1 cellular context compared by ENCODE assay signal in the genomic region with DNA sequence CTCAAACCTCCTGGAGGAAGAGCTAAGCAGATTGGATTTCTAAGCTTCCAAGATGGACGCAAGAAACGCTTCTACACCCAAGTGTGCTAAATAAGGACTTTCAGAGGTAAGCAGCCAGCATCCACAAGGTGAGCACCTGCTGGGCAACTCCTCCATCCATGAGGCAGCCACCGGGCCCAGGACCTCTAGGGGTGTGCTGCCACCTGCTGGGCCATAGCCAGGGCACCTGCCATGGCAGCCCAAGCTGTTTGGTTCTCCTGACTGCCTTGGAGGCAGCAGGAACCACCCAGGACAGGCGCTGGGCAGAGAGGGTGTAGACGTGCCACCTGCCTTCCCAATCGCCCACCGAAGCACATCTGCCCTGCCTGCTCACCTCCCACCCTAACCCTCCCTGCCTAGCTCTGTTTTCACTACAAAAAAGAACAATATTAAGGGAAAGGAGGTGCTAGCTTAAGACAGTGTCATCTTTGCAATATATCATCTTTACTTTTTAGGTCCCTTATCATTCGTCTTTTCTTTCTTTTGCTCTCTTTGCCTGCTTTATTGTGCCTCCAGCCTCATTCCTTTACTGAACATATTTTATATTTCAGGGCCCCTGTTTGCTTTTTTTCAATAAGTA.
TF ChIP-seq lines count a peak whose summit lies in the region.

No MANE protein-coding gene starts in this region.

TF ChIP-seq in GM23338, 12 proteins besides CTCF, POLR2A, EP300 and RAD21 (continued from another document):
- TF ChIP-seq, protein P1, sequence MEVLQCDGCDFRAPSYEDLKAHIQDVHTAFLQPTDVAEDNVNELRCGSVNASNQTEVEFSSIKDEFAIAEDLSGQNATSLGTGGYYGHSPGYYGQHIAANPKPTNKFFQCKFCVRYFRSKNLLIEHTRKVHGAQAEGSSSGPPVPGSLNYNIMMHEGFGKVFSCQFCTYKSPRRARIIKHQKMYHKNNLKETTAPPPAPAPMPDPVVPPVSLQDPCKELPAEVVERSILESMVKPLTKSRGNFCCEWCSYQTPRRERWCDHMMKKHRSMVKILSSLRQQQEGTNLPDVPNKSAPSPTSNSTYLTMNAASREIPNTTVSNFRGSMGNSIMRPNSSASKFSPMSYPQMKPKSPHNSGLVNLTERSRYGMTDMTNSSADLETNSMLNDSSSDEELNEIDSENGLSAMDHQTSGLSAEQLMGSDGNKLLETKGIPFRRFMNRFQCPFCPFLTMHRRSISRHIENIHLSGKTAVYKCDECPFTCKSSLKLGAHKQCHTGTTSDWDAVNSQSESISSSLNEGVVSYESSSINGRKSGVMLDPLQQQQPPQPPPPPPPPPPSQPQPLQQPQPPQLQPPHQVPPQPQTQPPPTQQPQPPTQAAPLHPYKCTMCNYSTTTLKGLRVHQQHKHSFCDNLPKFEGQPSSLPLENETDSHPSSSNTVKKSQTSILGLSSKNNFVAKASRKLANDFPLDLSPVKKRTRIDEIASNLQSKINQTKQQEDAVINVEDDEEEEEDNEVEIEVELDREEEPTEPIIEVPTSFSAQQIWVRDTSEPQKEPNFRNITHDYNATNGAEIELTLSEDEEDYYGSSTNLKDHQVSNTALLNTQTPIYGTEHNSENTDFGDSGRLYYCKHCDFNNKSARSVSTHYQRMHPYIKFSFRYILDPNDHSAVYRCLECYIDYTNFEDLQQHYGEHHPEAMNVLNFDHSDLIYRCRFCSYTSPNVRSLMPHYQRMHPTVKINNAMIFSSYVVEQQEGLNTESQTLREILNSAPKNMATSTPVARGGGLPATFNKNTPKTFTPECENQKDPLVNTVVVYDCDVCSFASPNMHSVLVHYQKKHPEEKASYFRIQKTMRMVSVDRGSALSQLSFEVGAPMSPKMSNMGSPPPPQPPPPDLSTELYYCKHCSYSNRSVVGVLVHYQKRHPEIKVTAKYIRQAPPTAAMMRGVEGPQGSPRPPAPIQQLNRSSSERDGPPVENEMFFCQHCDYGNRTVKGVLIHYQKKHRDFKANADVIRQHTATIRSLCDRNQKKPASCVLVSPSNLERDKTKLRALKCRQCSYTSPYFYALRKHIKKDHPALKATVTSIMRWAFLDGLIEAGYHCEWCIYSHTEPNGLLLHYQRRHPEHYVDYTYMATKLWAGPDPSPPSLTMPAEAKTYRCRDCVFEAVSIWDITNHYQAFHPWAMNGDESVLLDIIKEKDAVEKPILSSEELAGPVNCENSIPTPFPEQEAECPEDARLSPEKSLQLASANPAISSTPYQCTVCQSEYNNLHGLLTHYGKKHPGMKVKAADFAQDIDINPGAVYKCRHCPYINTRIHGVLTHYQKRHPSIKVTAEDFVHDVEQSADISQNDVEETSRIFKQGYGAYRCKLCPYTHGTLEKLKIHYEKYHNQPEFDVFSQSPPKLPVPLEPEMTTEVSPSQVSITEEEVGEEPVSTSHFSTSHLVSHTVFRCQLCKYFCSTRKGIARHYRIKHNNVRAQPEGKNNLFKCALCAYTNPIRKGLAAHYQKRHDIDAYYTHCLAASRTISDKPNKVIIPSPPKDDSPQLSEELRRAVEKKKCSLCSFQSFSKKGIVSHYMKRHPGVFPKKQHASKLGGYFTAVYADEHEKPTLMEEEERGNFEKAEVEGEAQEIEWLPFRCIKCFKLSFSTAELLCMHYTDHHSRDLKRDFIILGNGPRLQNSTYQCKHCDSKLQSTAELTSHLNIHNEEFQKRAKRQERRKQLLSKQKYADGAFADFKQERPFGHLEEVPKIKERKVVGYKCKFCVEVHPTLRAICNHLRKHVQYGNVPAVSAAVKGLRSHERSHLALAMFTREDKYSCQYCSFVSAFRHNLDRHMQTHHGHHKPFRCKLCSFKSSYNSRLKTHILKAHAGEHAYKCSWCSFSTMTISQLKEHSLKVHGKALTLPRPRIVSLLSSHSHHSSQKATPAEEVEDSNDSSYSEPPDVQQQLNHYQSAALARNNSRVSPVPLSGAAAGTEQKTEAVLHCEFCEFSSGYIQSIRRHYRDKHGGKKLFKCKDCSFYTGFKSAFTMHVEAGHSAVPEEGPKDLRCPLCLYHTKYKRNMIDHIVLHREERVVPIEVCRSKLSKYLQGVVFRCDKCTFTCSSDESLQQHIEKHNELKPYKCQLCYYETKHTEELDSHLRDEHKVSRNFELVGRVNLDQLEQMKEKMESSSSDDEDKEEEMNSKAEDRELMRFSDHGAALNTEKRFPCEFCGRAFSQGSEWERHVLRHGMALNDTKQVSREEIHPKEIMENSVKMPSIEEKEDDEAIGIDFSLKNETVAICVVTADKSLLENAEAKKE (CRISPR knock-in tag; IDR thresholded peaks at IDR 0.05), result no peak
- TF ChIP-seq ZNF331 (CRISPR knock-in tag; IDR thresholded peaks at IDR 0.05; ENCODE audit: low read depth), result no peak
- TF ChIP-seq, protein P2, sequence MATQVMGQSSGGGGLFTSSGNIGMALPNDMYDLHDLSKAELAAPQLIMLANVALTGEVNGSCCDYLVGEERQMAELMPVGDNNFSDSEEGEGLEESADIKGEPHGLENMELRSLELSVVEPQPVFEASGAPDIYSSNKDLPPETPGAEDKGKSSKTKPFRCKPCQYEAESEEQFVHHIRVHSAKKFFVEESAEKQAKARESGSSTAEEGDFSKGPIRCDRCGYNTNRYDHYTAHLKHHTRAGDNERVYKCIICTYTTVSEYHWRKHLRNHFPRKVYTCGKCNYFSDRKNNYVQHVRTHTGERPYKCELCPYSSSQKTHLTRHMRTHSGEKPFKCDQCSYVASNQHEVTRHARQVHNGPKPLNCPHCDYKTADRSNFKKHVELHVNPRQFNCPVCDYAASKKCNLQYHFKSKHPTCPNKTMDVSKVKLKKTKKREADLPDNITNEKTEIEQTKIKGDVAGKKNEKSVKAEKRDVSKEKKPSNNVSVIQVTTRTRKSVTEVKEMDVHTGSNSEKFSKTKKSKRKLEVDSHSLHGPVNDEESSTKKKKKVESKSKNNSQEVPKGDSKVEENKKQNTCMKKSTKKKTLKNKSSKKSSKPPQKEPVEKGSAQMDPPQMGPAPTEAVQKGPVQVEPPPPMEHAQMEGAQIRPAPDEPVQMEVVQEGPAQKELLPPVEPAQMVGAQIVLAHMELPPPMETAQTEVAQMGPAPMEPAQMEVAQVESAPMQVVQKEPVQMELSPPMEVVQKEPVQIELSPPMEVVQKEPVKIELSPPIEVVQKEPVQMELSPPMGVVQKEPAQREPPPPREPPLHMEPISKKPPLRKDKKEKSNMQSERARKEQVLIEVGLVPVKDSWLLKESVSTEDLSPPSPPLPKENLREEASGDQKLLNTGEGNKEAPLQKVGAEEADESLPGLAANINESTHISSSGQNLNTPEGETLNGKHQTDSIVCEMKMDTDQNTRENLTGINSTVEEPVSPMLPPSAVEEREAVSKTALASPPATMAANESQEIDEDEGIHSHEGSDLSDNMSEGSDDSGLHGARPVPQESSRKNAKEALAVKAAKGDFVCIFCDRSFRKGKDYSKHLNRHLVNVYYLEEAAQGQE (IDR thresholded peaks at IDR 0.05; ENCODE audit: unreplicated experiment), result no peak
- TF ChIP-seq JUNB (IDR thresholded peaks at IDR 0.05; ENCODE audit: unreplicated experiment), result no peak
- TF ChIP-seq CREB1 (CRISPR knock-in tag; IDR thresholded peaks at IDR 0.05; ENCODE audit: low read depth), result no peak
- no peak for TF ChIP-seq EZH2 (IDR thresholded peaks at IDR 0.05; ENCODE audit: low read depth, unreplicated experiment)
- TF ChIP-seq, protein P3, sequence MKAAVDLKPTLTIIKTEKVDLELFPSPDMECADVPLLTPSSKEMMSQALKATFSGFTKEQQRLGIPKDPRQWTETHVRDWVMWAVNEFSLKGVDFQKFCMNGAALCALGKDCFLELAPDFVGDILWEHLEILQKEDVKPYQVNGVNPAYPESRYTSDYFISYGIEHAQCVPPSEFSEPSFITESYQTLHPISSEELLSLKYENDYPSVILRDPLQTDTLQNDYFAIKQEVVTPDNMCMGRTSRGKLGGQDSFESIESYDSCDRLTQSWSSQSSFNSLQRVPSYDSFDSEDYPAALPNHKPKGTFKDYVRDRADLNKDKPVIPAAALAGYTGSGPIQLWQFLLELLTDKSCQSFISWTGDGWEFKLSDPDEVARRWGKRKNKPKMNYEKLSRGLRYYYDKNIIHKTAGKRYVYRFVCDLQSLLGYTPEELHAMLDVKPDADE (IDR thresholded peaks at IDR 0.05), result no peak
- no peak for TF ChIP-seq ZNF114 (CRISPR knock-in tag; IDR thresholded peaks at IDR 0.05)
- no peak for TF ChIP-seq STAT1 (IDR thresholded peaks at IDR 0.05; ENCODE audit: unreplicated experiment)
